In the genomic region with DNA sequence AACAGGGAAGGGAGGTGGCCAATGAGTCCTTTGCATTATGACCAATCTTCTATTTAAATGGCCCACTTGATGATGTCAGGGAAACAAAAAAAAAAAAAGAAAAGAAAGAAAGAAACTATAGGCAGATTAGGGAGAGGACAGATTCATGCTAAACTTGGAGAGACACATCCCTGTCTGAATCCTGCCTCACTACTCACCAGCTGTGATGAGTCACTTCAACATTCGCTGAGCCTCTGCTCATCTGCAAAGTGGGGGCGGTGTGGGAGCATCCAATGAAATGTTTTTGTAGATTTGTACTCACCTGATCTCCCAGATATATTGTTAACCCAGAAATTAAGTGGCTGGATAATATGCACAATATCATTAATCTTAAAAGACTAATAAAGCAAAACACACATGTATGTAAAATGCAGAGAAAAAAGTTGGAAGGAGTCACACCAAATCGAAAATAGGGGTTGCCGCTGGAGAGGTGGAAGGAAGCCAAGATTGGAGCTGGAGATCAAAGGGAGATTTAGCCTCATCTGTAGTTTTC, we compare ENCODE assay signal across 10 cellular contexts. TPM values are rescaled to one million over a fixed set of nuclear protein-coding genes. Genes with fewer than 3 reads are reported as not detected.
DNase-seq lines count a peak whose midpoint lies in the region; ATAC-seq and TF ChIP-seq lines count a peak whose summit lies in the region.
"Had no signal": no experiment of that assay in that cellular context is flagged by ENCODE, and none has a peak within 500 bp of the region (broad histone marks: within the 10 kb centered on the region; RNA-seq: fewer than 3 reads in every experiment).

No MANE protein-coding gene starts in this region.

- no TSS peak for BruUV-seq in OCI-LY7 (replicated peaks; lab: Mats Ljungman, UMichigan)

- no peaks in the 10 kb centered on the region for H3K9me2 ChIP-seq in OCI-LY7 (ENCODE audit: insufficient read depth, low read length)

- H3K27me3 ChIP-seq in kidney epithelial cell (ENCODE audit: control insufficient read depth, insufficient read depth, low read length) (no peaks in the 10 kb centered on the region), aorta (ENCODE audit: control insufficient read depth in 1 of 2, insufficient read depth in 2 of 2, low read length in 1 of 2) (no peaks in the 10 kb centered on the region)

- no peak overlapping the region for H3K4me2 ChIP-seq in OCI-LY7 (ENCODE audit: low read length)

- POLR2A ChIA-PET in OCI-LY7 (lab: Charles Lee): no interaction called here

- H3K36me3 ChIP-seq in kidney epithelial cell (ENCODE audit: control insufficient read depth, insufficient read depth, low read length) (no peaks in the 10 kb centered on the region), aorta (ENCODE audit: control insufficient read depth in 1 of 2, insufficient read depth in 2 of 2, low read length in 1 of 2) (no peaks in the 10 kb centered on the region), OCI-LY7 (ENCODE audit: insufficient read depth, low read length) (no peaks in the 10 kb centered on the region)
- H3K36me3 ChIP-seq: thoracic aorta had no signal

- no peak for TF ChIP-seq CTCF in kidney epithelial cell (IDR thresholded peaks at IDR 0.05; ENCODE audit: insufficient read depth, low read length, poor library complexity, severe bottlenecking)
- TF ChIP-seq CTCF in OCI-LY7 (conservative IDR thresholded peaks at IDR 0.05; ENCODE audit: low read length): no peak

- no peaks in the 10 kb centered on the region for H3K9me3 ChIP-seq in aorta (ENCODE audit: control insufficient read depth, low read length)
- no peaks in the 10 kb centered on the region for H3K9me3 ChIP-seq in OCI-LY7 (ENCODE audit: low read length)
- H3K9me3 ChIP-seq: thoracic aorta had no signal

- H3K27ac ChIP-seq in angular gyrus (ENCODE audit: low read depth, low read length) (peak overlapping the region; percentile 48), aorta (ENCODE audit: low read depth in 1 of 2, low read length in 2 of 2) (no peak overlapping the region), OCI-LY7 (ENCODE audit: low read depth, low read length, poor library complexity, severe bottlenecking) (no peak overlapping the region)
- H3K27ac ChIP-seq: thoracic aorta had no signal

- no peaks in the 10 kb centered on the region for H4K20me1 ChIP-seq in OCI-LY7 (ENCODE audit: insufficient read depth, low read length)

- peak; percentile 82 for DNase-seq in A172 (ENCODE audit: low spot score)
- peak; percentile 83 for DNase-seq in GM03348 (ENCODE audit: low spot score)
- DNase-seq in kidney epithelial cell (ENCODE audit: low read depth): peak; percentile 57
- DNase-seq in HuH-7 (ENCODE audit: low spot score): no peak
- no peak for DNase-seq in aorta
- DNase-seq in OCI-LY7 (ENCODE audit: low spot score): no peak
- no peak for DNase-seq in globus pallidus (ENCODE audit: low spot score)
- DNase-seq: T1000 had no signal

- intact Hi-C loops in aorta (cut with DNase I): no loop called here
- intact Hi-C loops in OCI-LY7 (cut with micrococcal nuclease; ENCODE audit: unreplicated experiment): no loop called here

- WGBS in aorta, 2 donors: 80 to 82% methylated on average over 4 of the region's 4 CpGs

- H3K79me2 ChIP-seq in OCI-LY7 (ENCODE audit: insufficient read depth, low read depth, low read length): no peaks in the 10 kb centered on the region

- no peak for ATAC-seq in aorta (ENCODE audit: low FRiP score)

- CTCF ChIA-PET in OCI-LY7 (lab: Charles Lee; ENCODE audit: unreplicated experiment): no interaction called here

- H2AFZ ChIP-seq in OCI-LY7 (ENCODE audit: low read length): no peak overlapping the region

- H3K4me3 ChIP-seq in kidney epithelial cell (ENCODE audit: low read depth, low read length) (no peak overlapping the region), aorta (ENCODE audit: low read length in 2 of 2) (no peak overlapping the region), OCI-LY7 (ENCODE audit: low read depth, low read length, poor library complexity, severe bottlenecking) (no peak overlapping the region)
- H3K4me3 ChIP-seq: thoracic aorta had no signal

- no peaks in the 10 kb centered on the region for H3K4me1 ChIP-seq in aorta (ENCODE audit: control insufficient read depth in 1 of 2, insufficient read depth in 2 of 2, low read length in 2 of 2)
- no peaks in the 10 kb centered on the region for H3K4me1 ChIP-seq in OCI-LY7 (ENCODE audit: insufficient read depth, low read length, poor library complexity, severe bottlenecking)

RNA-seq across cellular contexts. Expression of a gene that starts 17.1 kb away (rescaled TPM):
- total RNA-seq in A172 (2014; rRNA removed; shearing (Covaris generic)): 87.2 and 91.6 TPM in 2 replicates
- total RNA-seq in kidney epithelial cell: 183 and 232 TPM in 2 replicates
- 100 to 1,000 TPM; 135 to 170 TPM for total RNA-seq in aorta
- polyA plus RNA-seq in aorta: 100 to 1,000 TPM; 122 to 125 TPM
- 101 and 125 TPM in 2 replicates for total RNA-seq in OCI-LY7 (2014; rRNA removed; shearing (Covaris generic))
- total RNA-seq in OCI-LY7 (2022): 178 and 201 TPM in 2 replicates

RNA-seq across cellular contexts. Expression of a gene that starts 46.0 kb away (rescaled TPM):
- total RNA-seq in A172 (2014; rRNA removed; shearing (Covaris generic)): 42.5 and 58.2 TPM in 2 replicates
- total RNA-seq in kidney epithelial cell (227 and 286 TPM in 2 replicates), aorta (1,000 to 10,000 TPM in 1 of 2 donors, 100 to 1,000 TPM in 1; 293 to 1,994 TPM), OCI-LY7 (2022) (4.5 and 5.3 TPM in 2 replicates)
- 100 to 1,000 TPM; 178 to 515 TPM for polyA plus RNA-seq in aorta
- total RNA-seq in OCI-LY7 (2014; rRNA removed; shearing (Covaris generic)): 5.3 and 7.0 TPM in 2 replicates

Comparison
In these comparisons a context has a peak if more than half of its experiments do, and no peak if none do; other contexts are left out.
1. DNase-seq: peak in A172 (single experiment), GM03348 (single experiment) and kidney epithelial cell (single experiment); none in HuH-7 (single experiment), aorta (0 of 2), OCI-LY7 (single experiment) and globus pallidus (single experiment).